Comparison of ENCODE assay signal across 6 cellular contexts in the genomic region with DNA sequence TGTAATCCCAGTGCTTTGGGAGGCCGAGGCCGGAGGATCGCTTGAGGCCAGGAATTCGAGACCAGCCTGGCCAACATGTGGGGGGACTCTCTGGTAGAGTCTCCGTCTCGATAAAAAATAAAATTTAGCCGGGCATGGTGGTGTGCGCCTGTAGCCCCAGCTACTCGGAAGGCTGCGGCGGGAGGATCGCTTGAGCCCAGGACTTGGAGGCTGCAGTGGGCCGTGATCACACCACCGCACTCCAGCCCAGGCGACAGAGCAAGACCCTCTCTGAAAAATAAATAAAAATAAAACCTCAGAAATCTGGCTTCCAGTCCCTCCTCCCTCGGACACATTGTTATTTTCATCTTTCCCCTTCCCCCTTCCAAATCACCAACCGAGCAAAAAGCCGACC. TPM values are rescaled to one million over a fixed set of nuclear protein-coding genes. Genes with fewer than 3 reads are reported as not detected.
DNase-seq lines count a peak whose midpoint lies in the region; ATAC-seq and TF ChIP-seq lines count a peak whose summit lies in the region.

No MANE protein-coding gene starts in this region.

- H3K4me3 ChIP-seq in RWPE2 (ENCODE audit: severe bottlenecking): peak overlapping the region; percentile 59
- H3K4me3 ChIP-seq in thymus (ENCODE audit: low read length): peak overlapping the region; percentile 73

- ATAC-seq in GM21423 (IDR thresholded peaks at IDR 0.05; ENCODE audit: unreplicated experiment) (peak; percentile 0), RWPE2 (ENCODE audit: low read depth) (peak; percentile 17; the same call in 2 of the 3 replicates), left cardiac atrium (peak; percentile 3 to 37)

- intact Hi-C loops in left cardiac atrium (cut with DNase I): no loop called here

- H3K36me3 ChIP-seq in RWPE2 (ENCODE audit: low read depth) (peaks cover 22% of the 10 kb centered on the region), thymus (ENCODE audit: control insufficient read depth, insufficient read depth) (peaks cover 48% of the 10 kb centered on the region)

- H3K9me3 ChIP-seq in RWPE2 (ENCODE audit: severe bottlenecking) (no peaks in the 10 kb centered on the region), thymus (ENCODE audit: control insufficient read depth) (no peaks in the 10 kb centered on the region)

- TF ChIP-seq CTCF in RWPE2 (IDR thresholded peaks at IDR 0.05; ENCODE audit: poor library complexity, severe bottlenecking): no peak

- H3K4me1 ChIP-seq in RWPE2 (ENCODE audit: insufficient read depth, poor library complexity, severe bottlenecking): no peaks in the 10 kb centered on the region
- peaks cover 14% of the 10 kb centered on the region for H3K4me1 ChIP-seq in thymus (ENCODE audit: control insufficient read depth, insufficient read depth, low read length)

- H3K27ac ChIP-seq in RWPE2 (ENCODE audit: poor library complexity, severe bottlenecking) (peak overlapping the region; percentile 56), thymus (ENCODE audit: low read depth) (peak overlapping the region; percentile 80)

- H3K27me3 ChIP-seq in RWPE2 (ENCODE audit: insufficient read depth, poor library complexity, severe bottlenecking) (no peaks in the 10 kb centered on the region), thymus (ENCODE audit: control insufficient read depth, insufficient read depth) (no peaks in the 10 kb centered on the region)

- no peak for DNase-seq in RWPE2 (ENCODE audit: low spot score)
- no peak for DNase-seq in left cardiac atrium
- no peak for DNase-seq in hepatic stellate cell (ENCODE audit: low spot score)
- no peak for DNase-seq in SW 1271 (lab: John Stamatoyannopoulos, UW)

- under 1% methylated on average over 18 of the region's 18 CpGs for WGBS in thymus

RNA-seq across cellular contexts. Expression of gene IRGQ, which starts 0.3 kb away (rescaled TPM):
- total RNA-seq in left cardiac atrium: 10 to 100 TPM; 18.3 to 27.8 TPM
- 7.5 TPM for polyA plus RNA-seq in thymus

RNA-seq across cellular contexts. Expression of gene ZNF576, which starts 0.8 kb away (rescaled TPM):
- 10 to 100 TPM; 10.7 to 12.3 TPM for total RNA-seq in left cardiac atrium
- polyA plus RNA-seq in thymus: 10.3 TPM

RNA-seq across cellular contexts. Expression of gene SRRM5, which starts 16.3 kb away (rescaled TPM):
- under 1 TPM; 0.10 to 0.18 TPM for total RNA-seq in left cardiac atrium
- 0.39 TPM for polyA plus RNA-seq in thymus

RNA-seq across cellular contexts. Expression of gene PINLYP, which starts 20.0 kb away (rescaled TPM):
- 1 to 10 TPM; 3.2 to 4.0 TPM for total RNA-seq in left cardiac atrium
- polyA plus RNA-seq in thymus: 12.3 TPM

RNA-seq across cellular contexts. Expression of gene XRCC1, which starts 20.3 kb away (rescaled TPM):
- 10 to 100 TPM; 14.0 to 17.4 TPM for total RNA-seq in left cardiac atrium
- polyA plus RNA-seq in thymus: 23.2 TPM
